ENCODE assay signal across 22 cellular contexts in the genomic region with DNA sequence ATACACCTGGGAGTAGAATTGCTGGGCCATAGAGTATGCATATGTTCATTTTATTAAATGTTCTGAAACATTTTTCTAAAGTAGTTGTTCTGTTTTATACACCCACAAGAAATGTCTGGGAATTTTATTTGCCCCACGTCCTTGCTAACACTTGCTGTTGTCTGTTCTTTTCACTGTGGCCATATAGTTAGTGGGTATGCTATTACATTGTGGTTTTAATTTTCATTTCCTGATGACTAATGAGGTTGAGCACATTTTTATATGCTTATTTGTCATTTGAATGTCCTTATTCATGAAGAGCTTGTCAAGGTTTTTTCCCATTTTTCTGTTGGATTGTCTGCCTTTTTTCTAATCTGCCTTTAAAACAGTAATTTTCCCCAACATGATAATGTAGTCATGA. TPM values are rescaled to one million over a fixed set of nuclear protein-coding genes. Genes with fewer than 3 reads are reported as not detected.
DNase-seq lines count a peak whose midpoint lies in the region; ATAC-seq and TF ChIP-seq lines count a peak whose summit lies in the region.
"Had no signal": no experiment of that assay in that cellular context is flagged by ENCODE, and none has a peak within 500 bp of the region (broad histone marks: within the 10 kb centered on the region; RNA-seq: fewer than 3 reads in every experiment).

No MANE protein-coding gene starts in this region.

- BruUV-seq in mammary epithelial cell (replicated peaks; lab: Mats Ljungman, UMichigan), result no TSS peak

- H3K36me3 ChIP-seq in mammary epithelial cell (ENCODE audit: insufficient read depth, low read length), result no peaks in the 10 kb centered on the region
- no peaks in the 10 kb centered on the region for H3K36me3 ChIP-seq in breast epithelium
- H3K36me3 ChIP-seq: BLaER1, MG63 had no signal

- H3K79me2 ChIP-seq in mammary epithelial cell (ENCODE audit: insufficient read depth, low read length), result no peaks in the 10 kb centered on the region

- H3K4me1 ChIP-seq in mammary epithelial cell (ENCODE audit: insufficient read depth, low read length) (no peaks in the 10 kb centered on the region), breast epithelium (no peaks in the 10 kb centered on the region)

- ATAC-seq in HG03342 (IDR thresholded peaks at IDR 0.05; ENCODE audit: unreplicated experiment) (no peak), GM21528 (IDR thresholded peaks at IDR 0.05; ENCODE audit: low FRiP score, unreplicated experiment) (no peak)
- ATAC-seq: CD8-positive, alpha-beta T cell; Panc1; Right ventricle myocardium inferior had no signal

- H3K4me2 ChIP-seq in mammary epithelial cell (ENCODE audit: insufficient read depth, low read depth, low read length), result no peak overlapping the region
- H3K4me2 ChIP-seq: BLaER1 had no signal

- TF ChIP-seq CTCF in mammary epithelial cell (conservative IDR thresholded peaks at IDR 0.05 in 1 of 2, IDR thresholded peaks at IDR 0.05 in 1 of 2; ENCODE audit: extremely low read depth in 1 of 2, insufficient read depth in 1 of 2, low read depth in 1 of 2, low read length in 2 of 2) (no peak), breast epithelium (IDR thresholded peaks at IDR 0.05) (no peak), epithelial cell of esophagus (IDR thresholded peaks at IDR 0.05; ENCODE audit: insufficient read depth, low read depth, low read length, missing control alignments) (no peak)

- CTCF ChIA-PET in mammary epithelial cell (lab: Charles Lee; ENCODE audit: low non-redundant PET), result no interaction called here

- H3K27me3 ChIP-seq in mammary epithelial cell (ENCODE audit: insufficient read depth, low read length) (peaks cover 4% of the 10 kb centered on the region), breast epithelium (no peaks in the 10 kb centered on the region)
- H3K27me3 ChIP-seq: BLaER1, MG63 had no signal

- TF ChIP-seq POLR2A in breast epithelium (IDR thresholded peaks at IDR 0.05), result no peak

- H3K9me3 ChIP-seq in mammary epithelial cell (replicated peaks; ENCODE audit: insufficient read depth, low read length) (no peaks in the 10 kb centered on the region), breast epithelium (no peaks in the 10 kb centered on the region)
- H3K9me3 ChIP-seq: BLaER1, MG63 had no signal

- in situ Hi-C loops in mammary epithelial cell (cut with MboI; ENCODE audit: low sequenced_read_pairs in 2 of 2), result no loop called here

- 43% methylated on average over 1 of the region's 1 CpG for WGBS in mammary epithelial cell (ENCODE audit: low coverage, missing lambda C conversion rate)

- no peaks in the 10 kb centered on the region for H4K20me1 ChIP-seq in mammary epithelial cell (ENCODE audit: insufficient read depth, low read length)
- H4K20me1 ChIP-seq: BLaER1 had no signal

- H3K27ac ChIP-seq in mammary epithelial cell (ENCODE audit: insufficient read depth, low read depth, low read length), result no peak overlapping the region
- H3K27ac ChIP-seq in breast epithelium, result no peak overlapping the region
- H3K27ac ChIP-seq: BLaER1 had no signal

- dilution Hi-C loops in mammary epithelial cell (cut with HindIII; ENCODE audit: low sequenced_read_pairs), result no loop called here

- no peak overlapping the region for H2AFZ ChIP-seq in mammary epithelial cell (ENCODE audit: low read depth, low read length)

- H3K4me3 ChIP-seq in mammary epithelial cell (replicated peaks in 1 of 3; ENCODE audit: insufficient read depth in 1 of 3, low read depth in 2 of 3, low read length in 3 of 3), result no peak overlapping the region
- no peak overlapping the region for H3K4me3 ChIP-seq in breast epithelium
- H3K4me3 ChIP-seq in epithelial cell of esophagus (ENCODE audit: low read length), result no peak overlapping the region
- H3K4me3 ChIP-seq: BLaER1, MG63 had no signal

- no peak overlapping the region for H3K9ac ChIP-seq in mammary epithelial cell (ENCODE audit: insufficient read depth, low read length)
- H3K9ac ChIP-seq: BLaER1 had no signal

- peak; percentile 36 for DNase-seq in mammary epithelial cell
- DNase-seq in breast epithelium (ENCODE audit: low spot score in 2 of 2), result no peak
- peak; percentile 9 for DNase-seq in LHCN-M2 (ENCODE audit: low read depth)
- DNase-seq in epithelial cell of esophagus (ENCODE audit: low read depth), result peak; percentile 16
- no peak for DNase-seq in NCI-H2171 (lab: John Stamatoyannopoulos, UW)
- DNase-seq in stimulated activated CD8-positive, alpha-beta memory T cell treated with anti-CD3 and anti-CD28 coated beads, Interleukin-4, amount 100 ng/mL, for 48 hours, result no peak
- DNase-seq: Calu3; CD8-positive, alpha-beta T cell; IMR-90; MG63; NCI-H1105 treated with DMSO at 0.1 percent for 48 hours; NCI-H1694; NCI-H2081 treated with DMSO at 0.1 percent for 48 hours; NCI-H774 had no signal

- intact Hi-C loops in mammary epithelial cell (cut with micrococcal nuclease) (no loop called here), breast epithelium (cut with DNase I; ENCODE audit: low total_unique reads) (no loop called here)

RNA-seq across cellular contexts. Expression of gene TGM3, which starts 41.5 kb away (rescaled TPM):
- total RNA-seq in mammary epithelial cell (not detected), breast epithelium (not detected), LHCN-M2 (2014; rRNA removed) (not detected in 2 replicates)
- not detected for polyA plus RNA-seq in mammary epithelial cell
- not detected for polyA minus RNA-seq in mammary epithelial cell
- polyA plus RNA-seq in LHCN-M2 (2012), result not detected
- total RNA-seq: Calu3; CD8-positive, alpha-beta T cell; H1; HT-29; IMR-90; Right ventricle myocardium inferior; SK-MEL-5 had no signal
- polyA plus RNA-seq: IMR-90 had no signal

Comparison
In these comparisons a context has a peak if more than half of its experiments do, and no peak if none do; other contexts are left out.
1. DNase-seq: peak in mammary epithelial cell (single experiment), LHCN-M2 (single experiment) and epithelial cell of esophagus (single experiment); none in breast epithelium (0 of 2), NCI-H2171 (single experiment) and stimulated activated CD8-positive, alpha-beta memory T cell treated with anti-CD3 and anti-CD28 coated beads, Interleukin-4, amount 100 ng/mL, for 48 hours (single experiment).